Comparison of ENCODE assay signal across 8 cellular contexts in genomic region chr13:51583875-51584730, GRCh38. TPM values are rescaled to one million over a fixed set of nuclear protein-coding genes. Genes with fewer than 3 reads are reported as not detected.
DNase-seq lines count a peak whose midpoint lies in the region; ATAC-seq lines count a peak whose summit lies in the region.

Gene WDFY2 (plus strand): TSS chr13:51584462. CDS start chr13:51584688, 226 bp downstream.

- peak within 1 kb of the TSS; percentile 98 for H3K27ac Mint-ChIP-seq in activated CD4-positive, alpha-beta T cell treated with anti-CD3 and anti-CD28 coated beads, Interleukin-2, amount 10 ng/mL, durations not matched to agents 7 days and 5 days

- H3K36me3 Mint-ChIP-seq in activated CD4-positive, alpha-beta T cell treated with anti-CD3 and anti-CD28 coated beads, Interleukin-2, amount 10 ng/mL, durations not matched to agents 7 days and 5 days (ENCODE audit: low read depth), result peaks cover 6% of the 10 kb centered on the region

- no peaks in the 10 kb centered on the region; a peak in 1 of 22 replicates for H3K27me3 ChIP-seq in BLaER1 treated with 17β-estradiol and CSF1 and Interleukin-3, amounts not matched to agents 10 nM and 100 nM

- H3K27me3 Mint-ChIP-seq in activated CD4-positive, alpha-beta T cell treated with anti-CD3 and anti-CD28 coated beads, Interleukin-2, amount 10 ng/mL, durations not matched to agents 7 days and 5 days, result peaks cover 4% of the 10 kb centered on the region

- ATAC-seq in GM19328 (IDR thresholded peaks at IDR 0.05; ENCODE audit: unreplicated experiment) (peak; percentile 73), HG03520 (IDR thresholded peaks at IDR 0.05; ENCODE audit: unreplicated experiment) (peak; percentile 71)

- no peaks in the 10 kb centered on the region for H3K9me3 Mint-ChIP-seq in activated CD4-positive, alpha-beta T cell treated with anti-CD3 and anti-CD28 coated beads, Interleukin-2, amount 10 ng/mL, durations not matched to agents 7 days and 5 days

- peak; percentile 98 for DNase-seq in NCI-H69 (lab: John Stamatoyannopoulos, UW)
- peak; percentile 99 for DNase-seq in activated CD4-positive, alpha-beta T cell treated with anti-CD3 and anti-CD28 coated beads, Interleukin-2, amount 10 ng/mL, durations not matched to agents 7 days and 5 days
- peak; percentile 91 for DNase-seq in cortex of kidney (lab: John Stamatoyannopoulos, UW)
- peak; percentile 100 for DNase-seq in left kidney (ENCODE audit: low read depth, low spot score)
- peak; percentile 99 for DNase-seq in stimulated activated CD4-positive, alpha-beta T cell treated with anti-CD3 and anti-CD28 coated beads, Interleukin-2, amount 100 ng/mL, for 24 hours

- POLR2A ChIA-PET in activated CD4-positive, alpha-beta T cell treated with anti-CD3 and anti-CD28 coated beads, Interleukin-2, amount 10 ng/mL, durations not matched to agents 7 days and 5 days (lab: Charles Lee), result interaction anchor here (0.6 kb wide), 1 partner anchor 131 kb away, joined by 3 read pairs; the partner anchor contains the start of gene INTS6

- H3K4me1 ChIP-seq in BLaER1 treated with 17β-estradiol and CSF1 and Interleukin-3, amounts not matched to agents 10 nM and 100 nM, result peaks cover 11 to 40% (median 16%) of the 10 kb centered on the region in 10 experiments; a peak in 19 of 20 replicates

- H3K27ac ChIP-seq in BLaER1 treated with 17β-estradiol and CSF1 and Interleukin-3, amounts not matched to agents 10 nM and 100 nM, result peak within 1 kb of the TSS; percentile 80 to 92 (median 91)

- CTCF ChIA-PET in activated CD4-positive, alpha-beta T cell treated with anti-CD3 and anti-CD28 coated beads, Interleukin-2, amount 10 ng/mL, durations not matched to agents 7 days and 5 days (lab: Charles Lee), result interaction anchor here (1.0 to 1.6 kb wide), 5 partner anchors 11 to 225 kb away, joined by 3 to 4 read pairs (median 3); no protein-coding TSS in a partner anchor

- no peaks in the 10 kb centered on the region for H3K9me3 ChIP-seq in BLaER1 treated with 17β-estradiol and CSF1 and Interleukin-3, amounts not matched to agents 10 nM and 100 nM (replicated peaks in 1 of 11)

- no peaks in the 10 kb centered on the region for H3K36me3 ChIP-seq in BLaER1 treated with 17β-estradiol and CSF1 and Interleukin-3, amounts not matched to agents 10 nM and 100 nM

- peak within 1 kb of the TSS; percentile 85 to 93 (median 89) for H3K9ac ChIP-seq in BLaER1 treated with 17β-estradiol and CSF1 and Interleukin-3, amounts not matched to agents 10 nM and 100 nM

- peak within 1 kb of the TSS; percentile 91 for H3K4me3 Mint-ChIP-seq in activated CD4-positive, alpha-beta T cell treated with anti-CD3 and anti-CD28 coated beads, Interleukin-2, amount 10 ng/mL, durations not matched to agents 7 days and 5 days

- peak within 1 kb of the TSS; percentile 81 to 91 (median 88) for H3K4me2 ChIP-seq in BLaER1 treated with 17β-estradiol and CSF1 and Interleukin-3, amounts not matched to agents 10 nM and 100 nM

- peak within 1 kb of the TSS; percentile 81 to 98 (median 94) for H3K4me3 ChIP-seq in BLaER1 treated with 17β-estradiol and CSF1 and Interleukin-3, amounts not matched to agents 10 nM and 100 nM

- H3K4me1 Mint-ChIP-seq in activated CD4-positive, alpha-beta T cell treated with anti-CD3 and anti-CD28 coated beads, Interleukin-2, amount 10 ng/mL, durations not matched to agents 7 days and 5 days, result peaks cover 32% of the 10 kb centered on the region

- H4K20me1 ChIP-seq in BLaER1 treated with 17β-estradiol and CSF1 and Interleukin-3, amounts not matched to agents 10 nM and 100 nM, result peaks cover 8 to 23% (median 14%) of the 10 kb centered on the region in 11 experiments; a peak in 13 of 22 replicates

RNA-seq across cellular contexts. Expression of gene WDFY2, which starts in this region (rescaled TPM):
- 10 to 100 TPM; 10.9 to 12.6 TPM for total RNA-seq in activated CD4-positive, alpha-beta T cell treated with anti-CD3 and anti-CD28 coated beads, Interleukin-2, amount 10 ng/mL, durations not matched to agents 7 days and 5 days

Comparison
In these comparisons a context has a peak if more than half of its experiments do, and no peak if none do; other contexts are left out.
1. Peak in every context shown above with its lines: DNase-seq, ATAC-seq, H3K4me3 ChIP-seq and H3K27ac ChIP-seq.